ENCODE assay signal across 15 cellular contexts in the genomic region with DNA sequence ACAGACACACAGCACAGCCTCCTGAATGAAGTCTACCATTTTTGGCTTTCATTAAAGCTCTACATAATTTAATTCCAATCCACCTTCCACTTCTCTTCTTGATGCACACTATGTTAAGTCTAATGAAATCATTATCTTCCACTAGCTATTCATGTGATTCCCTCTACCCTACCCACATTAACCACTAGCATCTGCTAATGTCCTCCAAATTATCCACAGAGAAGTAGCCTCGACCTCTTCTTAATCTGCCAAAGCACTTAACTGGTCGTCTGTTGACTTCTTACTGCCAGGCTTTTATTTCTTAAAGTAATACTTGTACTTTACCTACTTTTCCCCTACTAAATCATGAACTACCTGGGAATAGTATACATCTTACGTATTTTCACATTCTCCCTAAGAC.
"Had no signal": no experiment of that assay in that cellular context is flagged by ENCODE, and none has a peak within 500 bp of the region (broad histone marks: within the 10 kb centered on the region; RNA-seq: fewer than 3 reads in every experiment).

No MANE protein-coding gene starts in this region.

- H3K27ac ChIP-seq: heart left ventricle, skin epidermis, suprapubic skin, WERI-Rb-1 had no signal

- H3K4me3 Mint-ChIP-seq: activated CD4-positive, alpha-beta memory T cell treated with anti-CD3 and anti-CD28 coated beads, Interleukin-2, amount 10 ng/mL, durations not matched to agents 7 days and 5 days; activated naive CD8-positive, alpha-beta T cell treated with anti-CD3 and anti-CD28 coated beads, Interleukin-2, amount 10 ng/mL, durations not matched to agents 7 days and 5 days; naive thymus-derived CD4-positive, alpha-beta T cell; type B pancreatic cell had no signal

- H3K27ac Mint-ChIP-seq: activated CD4-positive, alpha-beta memory T cell treated with anti-CD3 and anti-CD28 coated beads, Interleukin-2, amount 10 ng/mL, durations not matched to agents 7 days and 5 days; type B pancreatic cell had no signal

- H3K27me3 ChIP-seq: gastrocnemius medialis, heart left ventricle, suprapubic skin had no signal

- H3K4me3 ChIP-seq: gastrocnemius medialis, heart left ventricle, lung, skin epidermis, suprapubic skin had no signal

- H3K27me3 Mint-ChIP-seq: activated CD4-positive, alpha-beta memory T cell treated with anti-CD3 and anti-CD28 coated beads, Interleukin-2, amount 10 ng/mL, durations not matched to agents 7 days and 5 days; activated naive CD8-positive, alpha-beta T cell treated with anti-CD3 and anti-CD28 coated beads, Interleukin-2, amount 10 ng/mL, durations not matched to agents 7 days and 5 days; naive thymus-derived CD4-positive, alpha-beta T cell; type B pancreatic cell had no signal

- DNase-seq: activated CD4-positive, alpha-beta memory T cell treated with anti-CD3 and anti-CD28 coated beads, Interleukin-2, amount 10 ng/mL, durations not matched to agents 7 days and 5 days; activated gamma-delta T cell; activated naive CD8-positive, alpha-beta T cell treated with anti-CD3 and anti-CD28 coated beads, Interleukin-2, amount 10 ng/mL, durations not matched to agents 7 days and 5 days; activated T-cell treated with anti-CD3 and anti-CD28 coated beads, Interleukin-2, amount 50 U/mL, for 48 hours; aorta; gastrocnemius medialis; heart left ventricle; naive thymus-derived CD4-positive, alpha-beta T cell; stimulated activated CD4-positive, alpha-beta T cell treated with anti-CD3 and anti-CD28 coated beads, Interleukin-4, amount 100 ng/mL, for 24 hours; stimulated activated naive CD4-positive, alpha-beta T cell treated with Interleukin-2 at 50 U/mL for 16 hours; WERI-Rb-1 had no signal

- ATAC-seq: gastrocnemius medialis; heart left ventricle; naive thymus-derived CD4-positive, alpha-beta T cell had no signal

- H3K4me1 Mint-ChIP-seq: activated CD4-positive, alpha-beta memory T cell treated with anti-CD3 and anti-CD28 coated beads, Interleukin-2, amount 10 ng/mL, durations not matched to agents 7 days and 5 days had no signal

- H3K9me3 Mint-ChIP-seq: activated CD4-positive, alpha-beta memory T cell treated with anti-CD3 and anti-CD28 coated beads, Interleukin-2, amount 10 ng/mL, durations not matched to agents 7 days and 5 days; activated naive CD8-positive, alpha-beta T cell treated with anti-CD3 and anti-CD28 coated beads, Interleukin-2, amount 10 ng/mL, durations not matched to agents 7 days and 5 days; naive thymus-derived CD4-positive, alpha-beta T cell; type B pancreatic cell had no signal

- H3K9me3 ChIP-seq: gastrocnemius medialis, heart left ventricle, suprapubic skin had no signal
